Comparison of ENCODE assay signal across 18 cellular contexts in genomic region chr5:127203818-127204217, GRCh38.
DNase-seq lines count a peak whose midpoint lies in the region; ATAC-seq and TF ChIP-seq lines count a peak whose summit lies in the region.
"Had no signal": no experiment of that assay in that cellular context is flagged by ENCODE, and none has a peak within 500 bp of the region (broad histone marks: within the 10 kb centered on the region; RNA-seq: fewer than 3 reads in every experiment).

No MANE protein-coding gene starts in this region.

- H2AFZ ChIP-seq in fibroblast of lung (ENCODE audit: low read length) = no peak overlapping the region
- H2AFZ ChIP-seq: hepatocyte had no signal

- no peaks in the 10 kb centered on the region for H3K36me3 ChIP-seq in RWPE2 (ENCODE audit: low read depth)
- H3K36me3 ChIP-seq in fibroblast of lung (ENCODE audit: control insufficient read depth, insufficient read depth, low read length) = no peaks in the 10 kb centered on the region
- H3K36me3 ChIP-seq: upper lobe of left lung had no signal

- H3K4me2 ChIP-seq in fibroblast of lung (ENCODE audit: extremely low read depth, insufficient read depth, low read length) = no peak overlapping the region
- H3K4me2 ChIP-seq: hepatocyte had no signal

- H3K4me1 ChIP-seq in RWPE2 (ENCODE audit: insufficient read depth, poor library complexity, severe bottlenecking) = peaks cover 33% of the 10 kb centered on the region
- H3K4me1 ChIP-seq in fibroblast of lung (ENCODE audit: control insufficient read depth, extremely low read depth, insufficient read depth, low read length) = no peaks in the 10 kb centered on the region
- H3K4me1 ChIP-seq: upper lobe of left lung had no signal

- H3K9me3 ChIP-seq in RWPE2 (ENCODE audit: severe bottlenecking) (no peaks in the 10 kb centered on the region), fibroblast of lung (ENCODE audit: control insufficient read depth, insufficient read depth, low read depth, low read length) (no peaks in the 10 kb centered on the region)
- H3K9me3 ChIP-seq: upper lobe of left lung had no signal

- CTCF ChIA-PET in AG04449 (lab: Yijun Ruan, JAX) = no interaction called here

- no peaks in the 10 kb centered on the region for H4K20me1 ChIP-seq in fibroblast of lung (ENCODE audit: control insufficient read depth, extremely low read depth, insufficient read depth, low read length)

- H3K27me3 ChIP-seq in RWPE2 (ENCODE audit: insufficient read depth, poor library complexity, severe bottlenecking) (no peaks in the 10 kb centered on the region), fibroblast of lung (ENCODE audit: control insufficient read depth, insufficient read depth, low read length) (no peaks in the 10 kb centered on the region)
- H3K27me3 ChIP-seq: hepatocyte, upper lobe of left lung had no signal

- ATAC-seq in RWPE2 (ENCODE audit: low read depth) = peak; percentile 87
- no peak for ATAC-seq in GM18511 (IDR thresholded peaks at IDR 0.05; ENCODE audit: unreplicated experiment)

- no peak overlapping the region for H3K4me3 ChIP-seq in AG04449 (ENCODE audit: low read depth, low read length)
- no peak overlapping the region for H3K4me3 ChIP-seq in RWPE2 (ENCODE audit: severe bottlenecking)
- H3K4me3 ChIP-seq in fibroblast of lung (replicated peaks in 1 of 4; ENCODE audit: control extremely low read depth in 1 of 4, insufficient read depth in 1 of 4, low read depth in 3 of 4, low read length in 4 of 4) = no peak overlapping the region
- H3K4me3 ChIP-seq: hepatocyte, upper lobe of left lung had no signal

- no peaks in the 10 kb centered on the region for H3K79me2 ChIP-seq in fibroblast of lung (ENCODE audit: control insufficient read depth, insufficient read depth, low read length)
- H3K79me2 ChIP-seq: hepatocyte had no signal

- TF ChIP-seq CTCF in AG04449 (IDR thresholded peaks at IDR 0.05; ENCODE audit: insufficient read depth, low read length, missing control alignments) (no peak), RWPE2 (IDR thresholded peaks at IDR 0.05; ENCODE audit: poor library complexity, severe bottlenecking) (no peak), fibroblast of lung (conservative IDR thresholded peaks at IDR 0.05 in 1 of 2, IDR thresholded peaks at IDR 0.05 in 1 of 2; ENCODE audit: low read depth in 1 of 2, low read length in 2 of 2) (no peak)

- POLR2A ChIA-PET in AG04449 (lab: Yijun Ruan, JAX) = no interaction called here

- H3K9ac ChIP-seq in fibroblast of lung (ENCODE audit: insufficient read depth, low read length) = no peak overlapping the region

- H3K27ac ChIP-seq in RWPE2 (ENCODE audit: poor library complexity, severe bottlenecking) = no peak overlapping the region
- H3K27ac ChIP-seq in fibroblast of lung (ENCODE audit: insufficient read depth, low read length) = no peak overlapping the region
- H3K27ac ChIP-seq: hepatocyte, upper lobe of left lung had no signal

- peak; percentile 10 for DNase-seq in AG04449 (ENCODE audit: low read depth, low spot score)
- peak; percentile 85 for DNase-seq in HT1080 (ENCODE audit: low read depth)
- no peak for DNase-seq in RWPE2 (ENCODE audit: low spot score)
- peak; percentile 57 to 83 for DNase-seq in fibroblast of lung (ENCODE audit: low read depth in 2 of 2)
- DNase-seq in occipital lobe (lab: John Stamatoyannopoulos, UW) = no peak
- DNase-seq in NCI-H2227 treated with DMSO at 0.1 percent for 48 hours (lab: John Stamatoyannopoulos, UW) = no peak
- no peak for DNase-seq in posterior vena cava (ENCODE audit: low spot score)
- DNase-seq: ACHN; activated B cell treated with CpG ODN at 0.5 μM for 24 hours; activated naive CD8-positive, alpha-beta T cell treated with anti-CD3 and anti-CD28 coated beads, Interleukin-2, amount 10 ng/mL, durations not matched to agents 7 days and 5 days; DMS53; effector CD4-positive, alpha-beta T cell; NCI-H446 treated with DMSO at 0.1 percent for 48 hours; Right ventricle myocardium superior; stimulated activated CD8-positive, alpha-beta memory T cell treated with anti-CD3 and anti-CD28 coated beads, Interleukin-4, amount 100 ng/mL, for 48 hours; upper lobe of left lung had no signal

- intact Hi-C loops in posterior vena cava (cut with DNase I) = no loop called here

Comparison
In these comparisons a context has a peak if more than half of its experiments do, and no peak if none do; other contexts are left out.
1. DNase-seq: peak in AG04449 (single experiment), HT1080 (single experiment) and fibroblast of lung (2 of 2); none in RWPE2 (single experiment), occipital lobe (single experiment), NCI-H2227 treated with DMSO at 0.1 percent for 48 hours (single experiment) and posterior vena cava (single experiment).